Comparison of ENCODE assay signal across 15 cellular contexts in genomic region chr6:9126845-9127560, GRCh38.
DNase-seq lines count a peak whose midpoint lies in the region; ATAC-seq and TF ChIP-seq lines count a peak whose summit lies in the region.
"Had no signal": no experiment of that assay in that cellular context is flagged by ENCODE, and none has a peak within 500 bp of the region (broad histone marks: within the 10 kb centered on the region; RNA-seq: fewer than 3 reads in every experiment).

No MANE protein-coding gene starts in this region.

- no peak overlapping the region for H3K4me2 ChIP-seq in PC-3 (ENCODE audit: low read length)

- H3K9me2 ChIP-seq in PC-3 (replicated peaks; ENCODE audit: low read length): no peaks in the 10 kb centered on the region

- peak; percentile 17 for DNase-seq in DMS 273 (lab: John Stamatoyannopoulos, UW; ENCODE audit: unreplicated experiment)
- no peak for DNase-seq in DMS 273 treated with DMSO at 0.1 percent for 48 hours (lab: John Stamatoyannopoulos, UW)
- peak; percentile 75 for DNase-seq in PC-3
- DNase-seq in choroid plexus epithelial cell (ENCODE audit: low read depth): peak; percentile 73
- peak; percentile 1 for DNase-seq in renal cortical epithelial cell (ENCODE audit: low read depth)
- DNase-seq in C1 segment of cervical spinal cord (lab: John Stamatoyannopoulos, UW): no peak
- DNase-seq: erythroblast, kidney glomerular epithelial cell, natural killer cell, NCI-H526, spleen, T-helper 1 cell had no signal

- H3K4me3 ChIP-seq in PC-3 (ENCODE audit: low read length) (no peak overlapping the region), choroid plexus epithelial cell (ENCODE audit: low read depth, low read length) (no peak overlapping the region)
- H3K4me3 ChIP-seq: spleen had no signal

- ATAC-seq in PC-3: peak; percentile 55
- ATAC-seq in HG03045 (IDR thresholded peaks at IDR 0.05; ENCODE audit: unreplicated experiment): no peak
- ATAC-seq in GM18909 (IDR thresholded peaks at IDR 0.05; ENCODE audit: poor library complexity, unreplicated experiment): no peak
- ATAC-seq: natural killer cell had no signal

- no peaks in the 10 kb centered on the region for H3K79me2 ChIP-seq in PC-3 (ENCODE audit: low read length)

- no peaks in the 10 kb centered on the region for H3F3A ChIP-seq in PC-3 (ENCODE audit: low read length, unreplicated experiment)

- CTCF ChIA-PET in PC-3 (lab: Charles Lee): no interaction called here

- TF ChIP-seq CTCF in PC-3 (conservative IDR thresholded peaks at IDR 0.05; ENCODE audit: low read depth, low read length) (no peak), choroid plexus epithelial cell (conservative IDR thresholded peaks at IDR 0.05; ENCODE audit: low read depth, low read length) (no peak)

- H3K36me3 ChIP-seq in PC-3 (ENCODE audit: low read depth, low read length): no peaks in the 10 kb centered on the region
- H3K36me3 ChIP-seq: spleen had no signal

- no peak overlapping the region for H3K9ac ChIP-seq in PC-3 (ENCODE audit: low read length)

- no peaks in the 10 kb centered on the region for H3K9me3 ChIP-seq in PC-3 (ENCODE audit: low read length)

- no peaks in the 10 kb centered on the region for H3K4me1 ChIP-seq in PC-3 (ENCODE audit: insufficient read depth, low read length)
- H3K4me1 ChIP-seq: spleen had no signal

- no TSS peak for BruUV-seq in PC-3 (replicated peaks; lab: Mats Ljungman, UMichigan)

- no peak overlapping the region for H3K27ac ChIP-seq in PC-3 (ENCODE audit: low read length)
- H3K27ac ChIP-seq: 22Rv1, spleen had no signal

- no peaks in the 10 kb centered on the region for H4K20me1 ChIP-seq in PC-3 (ENCODE audit: low read length)

- POLR2A ChIA-PET in PC-3 (lab: Charles Lee; ENCODE audit: unreplicated experiment): no interaction called here

- intact Hi-C loops in PC-3 (cut with micrococcal nuclease): no loop called here

- H2AFZ ChIP-seq in PC-3 (ENCODE audit: low read length): no peak overlapping the region

- peaks cover 10% of the 10 kb centered on the region; the same call in 1 of the 2 replicates for H3K27me3 ChIP-seq in PC-3 (ENCODE audit: low read length)
- H3K27me3 ChIP-seq: spleen had no signal

Comparison
In these comparisons a context has a peak if more than half of its experiments do, and no peak if none do; other contexts are left out.
1. DNase-seq: peak in DMS 273 (single experiment), PC-3 (single experiment), choroid plexus epithelial cell (single experiment) and renal cortical epithelial cell (single experiment); none in DMS 273 treated with DMSO at 0.1 percent for 48 hours (single experiment) and C1 segment of cervical spinal cord (0 of 14).